8 cellular contexts compared by ENCODE assay signal in the genomic region with DNA sequence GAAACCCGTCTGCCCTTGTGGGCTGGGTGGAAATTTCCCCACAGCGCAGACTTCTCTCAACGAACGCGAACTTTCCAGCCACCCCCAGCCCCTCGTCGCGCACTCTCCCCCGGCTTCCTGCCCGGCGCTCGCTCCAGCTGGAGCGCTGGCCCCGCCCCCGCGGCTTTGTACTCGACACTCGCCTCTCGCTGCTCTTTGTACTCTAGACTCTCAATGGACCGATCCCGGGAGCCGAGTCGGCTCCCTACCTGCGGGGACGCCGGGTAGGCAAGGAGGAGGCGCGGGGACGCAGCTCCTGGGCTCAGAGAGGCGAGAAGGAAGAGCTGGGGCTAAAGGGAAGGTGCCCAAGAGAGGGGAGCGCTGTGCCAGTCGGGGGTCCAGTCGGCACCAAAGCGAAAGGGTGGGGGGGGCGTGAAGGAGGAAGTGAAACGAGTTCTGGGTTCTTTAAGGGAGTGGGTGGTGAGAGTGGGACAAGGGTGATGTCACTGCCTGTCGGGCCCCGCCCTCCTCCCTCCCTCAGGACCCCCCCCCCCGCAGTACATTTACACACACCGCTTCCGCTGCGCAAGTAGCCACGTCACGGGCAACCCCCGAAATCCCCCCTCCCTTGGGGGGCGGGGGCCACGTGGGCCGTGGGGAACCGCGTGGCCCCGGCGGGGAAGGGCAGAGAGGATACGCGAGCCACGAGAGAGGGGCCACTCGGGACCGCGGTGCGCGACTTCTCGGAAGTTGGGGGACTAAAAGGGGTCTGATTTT. TPM values are rescaled to one million over a fixed set of nuclear protein-coding genes. Genes with fewer than 3 reads are reported as not detected.
DNase-seq lines count a peak whose midpoint lies in the region; ATAC-seq and TF ChIP-seq lines count a peak whose summit lies in the region.

No MANE protein-coding gene starts in this region.

- H3K36me3 ChIP-seq in mammary epithelial cell (ENCODE audit: insufficient read depth, low read length), result peaks cover 3% of the 10 kb centered on the region

- peak overlapping the region; percentile 100 for H3K27ac Mint-ChIP-seq in activated B cell treated with CpG ODN at 0.5 μM for 24 hours

- H3K36me3 Mint-ChIP-seq in activated B cell treated with CpG ODN at 0.5 μM for 24 hours (ENCODE audit: low read depth), result peaks cover 43% of the 10 kb centered on the region

- peak overlapping the region; percentile 99 for H3K9ac ChIP-seq in mammary epithelial cell (ENCODE audit: insufficient read depth, low read length)

- POLR2A ChIA-PET in activated B cell treated with CpG ODN at 0.5 μM for 24 hours (lab: Charles Lee), result interaction anchor here (0.6 to 5.1 kb wide), 21 partner anchors 10 to 1002 kb away, joined by 3 to 136 read pairs (median 5); a partner anchor contains a TSS

- in situ Hi-C loops in mammary epithelial cell (cut with MboI; ENCODE audit: low sequenced_read_pairs in 2 of 2), result no loop called here

- peak overlapping the region; percentile 90 for H2AFZ ChIP-seq in mammary epithelial cell (ENCODE audit: low read depth, low read length)

- H3K4me1 Mint-ChIP-seq in activated B cell treated with CpG ODN at 0.5 μM for 24 hours, result peaks cover 58% of the 10 kb centered on the region

- intact Hi-C loops in activated B cell treated with CpG ODN at 0.5 μM for 24 hours (cut with micrococcal nuclease), result loop anchor here (1.0 to 2.0 kb wide), 10 partner anchors 8 to 638 kb away; a partner anchor contains a TSS
- intact Hi-C loops in mammary epithelial cell (cut with micrococcal nuclease), result loop anchor here (1.0 to 5.0 kb wide), 4 partner anchors 7 to 274 kb away; a partner anchor contains a TSS

- H3K27me3 ChIP-seq in mammary epithelial cell (ENCODE audit: insufficient read depth, low read length), result no peaks in the 10 kb centered on the region

- no TSS peak for BruUV-seq in mammary epithelial cell (replicated peaks; lab: Mats Ljungman, UMichigan)

- no peaks in the 10 kb centered on the region for H3K27me3 Mint-ChIP-seq in activated B cell treated with CpG ODN at 0.5 μM for 24 hours

- no peaks in the 10 kb centered on the region for H3K9me3 Mint-ChIP-seq in activated B cell treated with CpG ODN at 0.5 μM for 24 hours

- H3K4me2 ChIP-seq in mammary epithelial cell (ENCODE audit: insufficient read depth, low read depth, low read length), result peak overlapping the region; percentile 100

- H4K20me1 ChIP-seq in mammary epithelial cell (ENCODE audit: insufficient read depth, low read length), result no peaks in the 10 kb centered on the region

- H3K79me2 ChIP-seq in mammary epithelial cell (ENCODE audit: insufficient read depth, low read length), result peaks cover 40% of the 10 kb centered on the region

- DNase-seq in GF-D8 (lab: John Stamatoyannopoulos, UW) (peak; percentile 43), NCI-H2171 treated with DMSO at 0.1 percent for 48 hours (lab: John Stamatoyannopoulos, UW) (peak; percentile 63), activated B cell treated with CpG ODN at 0.5 μM for 24 hours (peak; percentile 94), mammary epithelial cell (peak; percentile 87), iPS-NIHi7 (ENCODE audit: extremely low spot score) (peak; percentile 62)

- peak overlapping the region; percentile 98 for H3K4me3 Mint-ChIP-seq in activated B cell treated with CpG ODN at 0.5 μM for 24 hours

- H3K4me3 ChIP-seq in mammary epithelial cell (replicated peaks in 1 of 3; ENCODE audit: insufficient read depth in 1 of 3, low read depth in 2 of 3, low read length in 3 of 3) (peak overlapping the region; percentile 62 to 75 (median 71)), skin epidermis (peak overlapping the region; percentile 54 to 79 (median 71))

- peaks cover 34% of the 10 kb centered on the region for H3K4me1 ChIP-seq in mammary epithelial cell (ENCODE audit: insufficient read depth, low read length)

- TF ChIP-seq CTCF in activated B cell treated with CpG ODN at 0.5 μM for 24 hours (IDR thresholded peaks at IDR 0.05), result no peak
- no peak for TF ChIP-seq CTCF in mammary epithelial cell (conservative IDR thresholded peaks at IDR 0.05 in 1 of 2, IDR thresholded peaks at IDR 0.05 in 1 of 2; ENCODE audit: extremely low read depth in 1 of 2, insufficient read depth in 1 of 2, low read depth in 1 of 2, low read length in 2 of 2)

- 2% methylated on average over 12 of the region's 61 CpGs for WGBS in mammary epithelial cell (ENCODE audit: low coverage, missing lambda C conversion rate)

- H3K27ac ChIP-seq in mammary epithelial cell (ENCODE audit: insufficient read depth, low read depth, low read length), result peak overlapping the region; percentile 96
- H3K27ac ChIP-seq in skin epidermis, result peak overlapping the region; percentile 85 to 100 (median 98)

- ATAC-seq in HG02798 (IDR thresholded peaks at IDR 0.05; ENCODE audit: poor library complexity, unreplicated experiment), result peak; percentile 34
- ATAC-seq in activated B cell treated with CpG ODN at 0.5 μM for 24 hours (ENCODE audit: low read depth), result peak; percentile 33
- no peak for ATAC-seq in GM19455 (IDR thresholded peaks at IDR 0.05; ENCODE audit: unreplicated experiment)

- H3K9me3 ChIP-seq in mammary epithelial cell (replicated peaks; ENCODE audit: insufficient read depth, low read length), result no peaks in the 10 kb centered on the region

- CTCF ChIA-PET in activated B cell treated with CpG ODN at 0.5 μM for 24 hours (lab: Charles Lee) (interaction anchor here (1.6 kb wide), 1 partner anchor 9 kb away, joined by 7 read pairs; a partner anchor contains a TSS), mammary epithelial cell (lab: Charles Lee; ENCODE audit: low non-redundant PET) (no interaction called here)

- dilution Hi-C loops in mammary epithelial cell (cut with HindIII; ENCODE audit: low sequenced_read_pairs), result no loop called here

RNA-seq across cellular contexts. Expression of a gene that starts 9.7 kb away (rescaled TPM):
- total RNA-seq in activated B cell treated with CpG ODN at 0.5 μM for 24 hours, result 70.8 and 72.5 TPM in 2 replicates
- total RNA-seq in mammary epithelial cell, result 10 to 100 TPM in 1 of 2 donors, 1 to 10 TPM in 1; 8.2 to 26.5 TPM
- polyA plus RNA-seq in mammary epithelial cell, result 0.68 TPM
- polyA minus RNA-seq in mammary epithelial cell, result 4.5 TPM

RNA-seq across cellular contexts. Expression of a gene that starts 11.2 kb away (rescaled TPM):
- total RNA-seq in activated B cell treated with CpG ODN at 0.5 μM for 24 hours (3.2 and 7.1 TPM in 2 replicates), mammary epithelial cell (1 to 10 TPM in 1 of 2 donors, under 1 TPM in 1; 0.17 to 2.3 TPM)
- polyA plus RNA-seq in mammary epithelial cell, result 0.15 TPM
- polyA minus RNA-seq in mammary epithelial cell, result not detected

RNA-seq across cellular contexts. Expression of a gene that starts 13.6 kb away (rescaled TPM):
- total RNA-seq in activated B cell treated with CpG ODN at 0.5 μM for 24 hours (36.0 and 47.9 TPM in 2 replicates), mammary epithelial cell (10 to 100 TPM; 28.2 to 81.5 TPM)
- polyA plus RNA-seq in mammary epithelial cell, result 99.4 TPM
- polyA minus RNA-seq in mammary epithelial cell, result 11.0 TPM

RNA-seq across cellular contexts. Expression of a gene that starts 14.1 kb away (rescaled TPM):
- total RNA-seq in activated B cell treated with CpG ODN at 0.5 μM for 24 hours (5.4 and 6.1 TPM in 2 replicates), mammary epithelial cell (10 to 100 TPM; 14.1 to 15.2 TPM)
- 8.2 TPM for polyA plus RNA-seq in mammary epithelial cell
- polyA minus RNA-seq in mammary epithelial cell, result 25.7 TPM

RNA-seq across cellular contexts. Expression of a gene that starts 44.9 kb away (rescaled TPM):
- total RNA-seq in activated B cell treated with CpG ODN at 0.5 μM for 24 hours (103 and 109 TPM in 2 replicates), mammary epithelial cell (10 to 100 TPM; 28.8 to 87.5 TPM)
- 22.0 TPM for polyA plus RNA-seq in mammary epithelial cell
- polyA minus RNA-seq in mammary epithelial cell, result 76.1 TPM

Comparison
In these comparisons a context has a peak if more than half of its experiments do, and no peak if none do; other contexts are left out.
1. DNase-seq: peak in every context shown above with its lines; median percentile 94 in activated B cell treated with CpG ODN at 0.5 μM for 24 hours; 87 in mammary epithelial cell; 63 in NCI-H2171 treated with DMSO at 0.1 percent for 48 hours; 62 in iPS-NIHi7; 43 in GF-D8.